In the genomic region with DNA sequence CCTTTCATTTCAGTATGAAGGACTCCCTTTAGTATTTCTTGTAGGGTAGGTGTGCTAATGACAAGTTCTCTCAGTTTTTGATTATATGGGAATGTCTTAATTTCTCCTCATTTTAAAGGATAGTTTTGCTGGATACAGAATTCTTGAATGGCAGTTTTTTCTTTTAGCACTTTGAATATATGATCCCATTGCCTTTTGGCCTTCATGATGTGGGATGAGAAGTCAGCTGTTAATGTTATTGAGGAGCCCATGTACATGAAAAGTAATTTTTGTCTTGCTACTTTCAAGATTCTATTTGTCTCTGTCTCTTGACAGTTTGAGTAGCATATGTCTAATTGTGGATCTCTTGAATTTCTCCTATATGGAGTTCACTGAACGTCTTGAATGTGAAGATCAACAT, we compare ENCODE assay signal across 1 cellular context.
TF ChIP-seq lines count a peak whose summit lies in the region.

No MANE protein-coding gene starts in this region.

TF ChIP-seq in SK-N-SH treated with all-trans-retinoic acid at 6 μM for 48 hours, 23 proteins besides CTCF, POLR2A, EP300 and RAD21 (continued from another document):
- TF ChIP-seq ISL1 (CRISPR knock-in tag; IDR thresholded peaks at IDR 0.05) = no peak
- TF ChIP-seq, protein P1, sequence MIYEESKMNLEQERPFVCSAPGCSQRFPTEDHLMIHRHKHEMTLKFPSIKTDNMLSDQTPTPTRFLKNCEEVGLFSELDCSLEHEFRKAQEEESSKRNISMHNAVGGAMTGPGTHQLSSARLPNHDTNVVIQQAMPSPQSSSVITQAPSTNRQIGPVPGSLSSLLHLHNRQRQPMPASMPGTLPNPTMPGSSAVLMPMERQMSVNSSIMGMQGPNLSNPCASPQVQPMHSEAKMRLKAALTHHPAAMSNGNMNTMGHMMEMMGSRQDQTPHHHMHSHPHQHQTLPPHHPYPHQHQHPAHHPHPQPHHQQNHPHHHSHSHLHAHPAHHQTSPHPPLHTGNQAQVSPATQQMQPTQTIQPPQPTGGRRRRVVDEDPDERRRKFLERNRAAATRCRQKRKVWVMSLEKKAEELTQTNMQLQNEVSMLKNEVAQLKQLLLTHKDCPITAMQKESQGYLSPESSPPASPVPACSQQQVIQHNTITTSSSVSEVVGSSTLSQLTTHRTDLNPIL (CRISPR knock-in tag; IDR thresholded peaks at IDR 0.05; ENCODE audit: low read depth) = no peak
- TF ChIP-seq ZFP3 (CRISPR knock-in tag; IDR thresholded peaks at IDR 0.05) = no peak
- TF ChIP-seq PPARA (CRISPR knock-in tag; IDR thresholded peaks at IDR 0.05; ENCODE audit: borderline replicate concordance) = no peak
- TF ChIP-seq OSR1 (CRISPR knock-in tag; IDR thresholded peaks at IDR 0.05) = no peak
- no peak for TF ChIP-seq BACH2 (CRISPR knock-in tag; IDR thresholded peaks at IDR 0.05; ENCODE audit: borderline replicate concordance)
- TF ChIP-seq TCF4 (CRISPR knock-in tag; IDR thresholded peaks at IDR 0.05; ENCODE audit: borderline replicate concordance) = no peak
- TF ChIP-seq SNAI2 (CRISPR knock-in tag; IDR thresholded peaks at IDR 0.05) = no peak
